ENCODE assay signal across 10 cellular contexts in genomic region chr3:11434017-11434526, GRCh38.
A peak's percentile ranks its signal among the peaks of the same experiment; 100 is the strongest.
DNase-seq lines count a peak whose midpoint lies in the region; ATAC-seq and TF ChIP-seq lines count a peak whose summit lies in the region.
"Had no signal": no experiment of that assay in that cellular context is flagged by ENCODE, and none has a peak within 500 bp of the region (broad histone marks: within the 10 kb centered on the region; RNA-seq: fewer than 3 reads in every experiment).

No MANE protein-coding gene starts in this region.

- no peak for TF ChIP-seq CTCF in thoracic aorta (IDR thresholded peaks at IDR 0.05)
- TF ChIP-seq CTCF in foreskin keratinocyte (conservative IDR thresholded peaks at IDR 0.05) = no peak

- no peaks in the 10 kb centered on the region for H3K9me3 Mint-ChIP-seq in effector memory CD8-positive, alpha-beta T cell
- H3K9me3 Mint-ChIP-seq: activated naive CD4-positive, alpha-beta T cell treated with anti-CD3 and anti-CD28 coated beads, Interleukin-2, amount 50 U/mL, for 24 hours; naive thymus-derived CD8-positive, alpha-beta T cell had no signal

- H3K27ac ChIP-seq in thoracic aorta (peak overlapping the region; percentile 68 to 74), foreskin keratinocyte (no peak overlapping the region)

- ATAC-seq in effector memory CD8-positive, alpha-beta T cell (replicated peaks) = no peak
- ATAC-seq in thoracic aorta (ENCODE audit: insufficient number of reproducible peaks, low FRiP score, low read depth) (peak; percentile 61), foreskin keratinocyte (no peak), GM18517 (IDR thresholded peaks at IDR 0.05; ENCODE audit: unreplicated experiment) (no peak)
- ATAC-seq: naive thymus-derived CD8-positive, alpha-beta T cell had no signal

- no peaks in the 10 kb centered on the region for H3K27me3 Mint-ChIP-seq in effector memory CD8-positive, alpha-beta T cell
- H3K27me3 Mint-ChIP-seq: activated naive CD4-positive, alpha-beta T cell treated with anti-CD3 and anti-CD28 coated beads, Interleukin-2, amount 50 U/mL, for 24 hours; naive thymus-derived CD8-positive, alpha-beta T cell had no signal

- no peaks in the 10 kb centered on the region for H3K4me1 Mint-ChIP-seq in effector memory CD8-positive, alpha-beta T cell (ENCODE audit: low read depth in 2 of 2)
- H3K4me1 Mint-ChIP-seq: activated naive CD4-positive, alpha-beta T cell treated with anti-CD3 and anti-CD28 coated beads, Interleukin-2, amount 50 U/mL, for 24 hours had no signal

- DNase-seq in M059J (ENCODE audit: low read depth) (peak; percentile 28), medulla oblongata (ENCODE audit: extremely low spot score) (peak; percentile 79), thoracic aorta (ENCODE audit: low spot score) (peak; percentile 9), activated gamma-delta T cell (lab: John Stamatoyannopoulos, UW) (no peak), foreskin keratinocyte (no peak), cerebellar cortex (ENCODE audit: low spot score) (no peak)
- DNase-seq in effector memory CD8-positive, alpha-beta T cell = no peak
- DNase-seq: naive thymus-derived CD8-positive, alpha-beta T cell had no signal

- H3K27me3 ChIP-seq in thoracic aorta (replicated peaks; ENCODE audit: insufficient read depth) (no peaks in the 10 kb centered on the region), foreskin keratinocyte (no peaks in the 10 kb centered on the region)

- H3K27ac Mint-ChIP-seq in effector memory CD8-positive, alpha-beta T cell = peak overlapping the region; percentile 62 to 67
- H3K27ac Mint-ChIP-seq: activated naive CD4-positive, alpha-beta T cell treated with anti-CD3 and anti-CD28 coated beads, Interleukin-2, amount 50 U/mL, for 24 hours; naive thymus-derived CD8-positive, alpha-beta T cell had no signal

- H3K9me3 ChIP-seq in thoracic aorta = no peaks in the 10 kb centered on the region

- H3K4me3 Mint-ChIP-seq in effector memory CD8-positive, alpha-beta T cell = no peak overlapping the region
- H3K4me3 Mint-ChIP-seq: activated naive CD4-positive, alpha-beta T cell treated with anti-CD3 and anti-CD28 coated beads, Interleukin-2, amount 50 U/mL, for 24 hours; naive thymus-derived CD8-positive, alpha-beta T cell had no signal

- H3K36me3 ChIP-seq in thoracic aorta = no peaks in the 10 kb centered on the region

- peak overlapping the region; percentile 40 for H3K4me3 ChIP-seq in thoracic aorta

- H3K36me3 Mint-ChIP-seq in effector memory CD8-positive, alpha-beta T cell (ENCODE audit: insufficient read depth) = peaks cover 18% of the 10 kb centered on the region

- H3K4me1 ChIP-seq in thoracic aorta (ENCODE audit: control insufficient read depth in 1 of 2, low read depth in 2 of 2) = peaks cover 17 to 37% of the 10 kb centered on the region in 2 donors
- no peaks in the 10 kb centered on the region for H3K4me1 ChIP-seq in foreskin keratinocyte

Comparison
In these comparisons a context has a peak if more than half of its experiments do, and no peak if none do; other contexts are left out.
1. DNase-seq: peak in M059J (single experiment), medulla oblongata (single experiment) and thoracic aorta (single experiment); none in effector memory CD8-positive, alpha-beta T cell (0 of 3), activated gamma-delta T cell (single experiment), foreskin keratinocyte (0 of 2) and cerebellar cortex (single experiment).